In the genomic region with DNA sequence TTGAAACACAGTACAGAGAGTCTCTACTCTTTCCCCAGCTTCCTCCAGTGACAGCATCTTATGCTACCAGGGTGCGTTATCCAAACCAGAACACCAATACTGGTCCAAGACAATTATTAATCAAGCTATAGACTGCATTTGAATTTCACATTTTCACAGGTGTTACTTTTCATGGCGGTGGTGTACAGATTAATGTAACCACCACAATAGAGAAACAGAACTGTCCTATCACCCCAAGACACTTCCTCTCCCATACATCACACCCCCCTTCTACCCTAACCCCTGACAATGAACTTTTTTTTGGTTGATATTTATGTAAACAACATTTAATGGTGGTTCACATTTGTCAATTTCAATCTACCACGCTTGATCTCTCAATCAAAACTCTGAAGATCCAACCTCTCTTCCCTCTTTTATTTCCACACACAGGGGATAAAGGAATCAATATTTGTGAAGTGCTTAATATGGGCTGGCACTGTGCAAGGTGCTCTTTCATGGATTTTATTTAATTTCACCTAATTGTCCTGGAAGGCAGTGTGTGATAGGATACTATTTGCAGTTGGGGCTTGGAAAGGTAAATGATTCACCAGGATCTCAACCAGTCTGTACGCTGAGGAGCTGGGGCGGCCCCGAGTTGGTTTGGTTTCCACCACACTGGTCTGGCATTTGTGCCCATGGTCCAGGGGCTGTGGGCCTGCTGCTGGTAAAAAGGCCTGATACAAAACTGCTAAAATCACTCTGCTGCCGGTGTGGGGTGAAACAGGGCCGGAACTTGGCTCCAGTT, we compare ENCODE assay signal across 17 cellular contexts. TPM values are rescaled to one million over a fixed set of nuclear protein-coding genes. Genes with fewer than 3 reads are reported as not detected.
DNase-seq lines count a peak whose midpoint lies in the region; ATAC-seq and TF ChIP-seq lines count a peak whose summit lies in the region.
"Had no signal": no experiment of that assay in that cellular context is flagged by ENCODE, and none has a peak within 500 bp of the region (broad histone marks: within the 10 kb centered on the region; RNA-seq: fewer than 3 reads in every experiment).

No MANE protein-coding gene starts in this region.

- H3K27ac Mint-ChIP-seq in natural killer cell: no peak overlapping the region
- H3K27ac Mint-ChIP-seq: activated T-cell treated with anti-CD3 and anti-CD28 coated beads, Interleukin-2, amount 50 U/mL, for 24 hours had no signal

- no peaks in the 10 kb centered on the region for H3K36me3 Mint-ChIP-seq in natural killer cell

- H3K27me3 Mint-ChIP-seq in natural killer cell (ENCODE audit: low read depth in 2 of 2): peaks cover 4 to 6% of the 10 kb centered on the region in 2 donors
- H3K27me3 Mint-ChIP-seq: naive B cell had no signal

- H3K4me1 ChIP-seq in mucosa of descending colon (ENCODE audit: low read depth) (no peaks in the 10 kb centered on the region), vagina (no peaks in the 10 kb centered on the region)
- H3K4me1 ChIP-seq: foreskin keratinocyte, right atrium auricular region had no signal

- no peak for TF ChIP-seq CTCF in mucosa of descending colon (IDR thresholded peaks at IDR 0.05)
- TF ChIP-seq CTCF in natural killer cell (IDR thresholded peaks at IDR 0.05): no peak
- TF ChIP-seq CTCF in vagina (IDR thresholded peaks at IDR 0.05): no peak

- DNase-seq in mucosa of descending colon (peak in 2 of 3 donors; percentile 50 to 58), natural killer cell (no peak), superior temporal gyrus (ENCODE audit: extremely low spot score) (no peak), vagina (ENCODE audit: extremely low spot score in 2 of 2) (no peak), DMS153 (lab: John Stamatoyannopoulos, UW) (no peak)
- DNase-seq: activated CD4-positive, alpha-beta T cell treated with anti-CD3 and anti-CD28 coated beads for 1 hour; activated T-cell treated with anti-CD3 and anti-CD28 coated beads, Interleukin-2, amount 50 U/mL, for 24 hours; anterior cingulate cortex; foreskin keratinocyte; GF-D8; naive B cell; NCI-H1930 had no signal

- H3K4me3 ChIP-seq in mucosa of descending colon: no peak overlapping the region
- no peak overlapping the region for H3K4me3 ChIP-seq in vagina
- H3K4me3 ChIP-seq: right atrium auricular region had no signal

- H3K4me3 Mint-ChIP-seq in natural killer cell: no peak overlapping the region
- H3K4me3 Mint-ChIP-seq: activated T-cell treated with anti-CD3 and anti-CD28 coated beads, Interleukin-2, amount 50 U/mL, for 24 hours; naive B cell had no signal

- ATAC-seq in GM18858 (IDR thresholded peaks at IDR 0.05; ENCODE audit: unreplicated experiment) (peak; percentile 62), GM21786 (IDR thresholded peaks at IDR 0.05; ENCODE audit: unreplicated experiment) (peak; percentile 59), HG03457 (IDR thresholded peaks at IDR 0.05; ENCODE audit: unreplicated experiment) (peak; percentile 52), mucosa of descending colon (peak; percentile 93), natural killer cell (no peak)
- ATAC-seq: foreskin keratinocyte had no signal

- H3K9me3 Mint-ChIP-seq in natural killer cell: no peaks in the 10 kb centered on the region
- H3K9me3 Mint-ChIP-seq: activated T-cell treated with anti-CD3 and anti-CD28 coated beads, Interleukin-2, amount 50 U/mL, for 24 hours had no signal

- H3K4me1 Mint-ChIP-seq in natural killer cell: no peaks in the 10 kb centered on the region

- H3K27me3 ChIP-seq in vagina: no peaks in the 10 kb centered on the region
- H3K27me3 ChIP-seq: foreskin keratinocyte, right atrium auricular region had no signal

- intact Hi-C loops in mucosa of descending colon (cut with DNase I, micrococcal nuclease): no loop called here
- intact Hi-C loops in natural killer cell (cut with micrococcal nuclease): no loop called here
- intact Hi-C loops in vagina (cut with DNase I): no loop called here

- no peak overlapping the region for H3K27ac ChIP-seq in vagina
- H3K27ac ChIP-seq: C4-2B, foreskin keratinocyte, right atrium auricular region had no signal

- no peaks in the 10 kb centered on the region for H3K9me3 ChIP-seq in mucosa of descending colon
- H3K9me3 ChIP-seq in vagina: no peaks in the 10 kb centered on the region
- H3K9me3 ChIP-seq: right atrium auricular region had no signal

- TF ChIP-seq POLR2A in vagina (IDR thresholded peaks at IDR 0.05): no peak

- H3K36me3 ChIP-seq in mucosa of descending colon (ENCODE audit: low read depth) (no peaks in the 10 kb centered on the region), vagina (peaks cover 0 to 19% of the 10 kb centered on the region in 2 donors)
- H3K36me3 ChIP-seq: right atrium auricular region had no signal

RNA-seq across cellular contexts. Expression of a gene that starts 54.6 kb away (rescaled TPM):
- total RNA-seq in mucosa of descending colon (10 to 100 TPM; 61.6 to 72.1 (median 65.9) TPM), natural killer cell (10 to 100 TPM; 47.7 to 59.3 (median 52.9) TPM), vagina (68.3 TPM)

Comparison
In these comparisons a context has a peak if more than half of its experiments do, and no peak if none do; other contexts are left out.
1. ATAC-seq: peak in GM18858 (single experiment), GM21786 (single experiment), HG03457 (single experiment) and mucosa of descending colon (single experiment); none in natural killer cell (0 of 3).
2. DNase-seq: peak in mucosa of descending colon (2 of 3); none in natural killer cell (single experiment), superior temporal gyrus (single experiment), vagina (0 of 2) and DMS153 (single experiment).